8 cellular contexts compared by ENCODE assay signal in the genomic region with DNA sequence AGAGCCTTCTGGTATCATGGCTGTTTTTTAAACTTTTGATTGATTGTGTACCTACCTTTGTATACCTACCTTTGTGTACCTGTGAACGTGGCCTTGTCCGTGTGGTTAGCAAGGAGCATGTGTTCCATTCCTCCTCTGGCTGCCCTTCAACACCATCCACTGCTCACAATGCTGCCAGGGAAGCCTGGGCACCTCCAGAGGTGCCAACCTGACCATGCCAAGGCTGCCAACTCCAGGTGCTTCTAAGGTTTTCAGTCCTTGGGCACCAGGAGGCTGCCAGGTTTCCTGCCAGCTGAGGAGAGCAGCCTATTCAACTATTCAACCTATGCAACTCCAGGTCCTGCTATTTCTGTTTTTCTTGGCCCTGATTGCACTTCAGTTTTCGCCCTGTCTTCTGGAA.
"Had no signal": no experiment of that assay in that cellular context is flagged by ENCODE, and none has a peak within 500 bp of the region (broad histone marks: within the 10 kb centered on the region; RNA-seq: fewer than 3 reads in every experiment).

No MANE protein-coding gene starts in this region.

- H3K27ac ChIP-seq: GM23248, HL-60 had no signal

- FAIRE-seq: HepG2 had no signal

- H3K36me3 ChIP-seq: HAP-1 had no signal

- DNase-seq: GM23248, GOT3, H7, HFFc6 had no signal

- H3K4me3 ChIP-seq: GM23248, HAP-1 had no signal

- ATAC-seq: HCT116, HepG2 had no signal
